Comparison of ENCODE assay signal across 4 cellular contexts in the genomic region with DNA sequence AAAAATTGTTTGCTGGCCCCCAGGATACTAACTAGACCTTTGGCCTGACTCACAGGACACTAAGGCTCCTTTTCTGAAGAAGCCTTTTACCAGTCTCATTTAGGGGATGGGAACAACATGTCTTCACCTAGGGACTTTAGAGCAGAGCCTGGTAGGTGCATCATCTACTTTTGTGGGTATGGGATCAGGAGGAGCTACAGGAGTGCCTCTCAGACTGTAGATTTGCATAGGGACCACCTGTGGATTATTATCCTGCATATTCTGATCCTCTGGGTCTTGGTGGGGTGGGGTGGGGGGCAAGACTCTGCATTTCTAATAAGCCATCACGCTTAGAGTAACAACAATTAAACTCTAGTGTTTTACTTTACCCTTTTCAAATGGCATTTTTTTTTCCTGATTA. TPM values are rescaled to one million over a fixed set of nuclear protein-coding genes. Genes with fewer than 3 reads are reported as not detected.
"Had no signal": no experiment of that assay in that cellular context is flagged by ENCODE, and none has a peak within 500 bp of the region (broad histone marks: within the 10 kb centered on the region; RNA-seq: fewer than 3 reads in every experiment).

No MANE protein-coding gene starts in this region.

RNA-seq across cellular contexts. Expression of gene PTPN20, which starts 21.2 kb away (rescaled TPM):
- total RNA-seq: neural crest cell, osteocyte, smooth muscle cell had no signal
- polyA plus RNA-seq: neural cell, smooth muscle cell had no signal
